In genomic region chr2:17689010-17689409, GRCh38 we compare ENCODE assay signal across 8 cellular contexts.
"Had no signal": no experiment of that assay in that cellular context is flagged by ENCODE, and none has a peak within 500 bp of the region (broad histone marks: within the 10 kb centered on the region; RNA-seq: fewer than 3 reads in every experiment).

No MANE protein-coding gene starts in this region.

- H3K4me3 Mint-ChIP-seq: GM23338, H9, IgD-negative memory B cell had no signal

- ATAC-seq: GM23338 had no signal

- H3K27ac Mint-ChIP-seq: GM23338, H9, IgD-negative memory B cell had no signal

- H3K4me1 Mint-ChIP-seq: GM23338, H9 had no signal

- H2AFZ ChIP-seq: GM23338 had no signal

- DNase-seq: H9, HCEC 1CT, KG1 had no signal

- FAIRE-seq: H1, H54, HTR-8/SVneo had no signal

- H3K4me3 ChIP-seq: GM23338 had no signal

- H3K27me3 Mint-ChIP-seq: IgD-negative memory B cell had no signal

- H3K4me2 ChIP-seq: GM23338 had no signal

- H3K9me3 Mint-ChIP-seq: H9, IgD-negative memory B cell had no signal
